ENCODE assay signal across 12 cellular contexts in the genomic region with DNA sequence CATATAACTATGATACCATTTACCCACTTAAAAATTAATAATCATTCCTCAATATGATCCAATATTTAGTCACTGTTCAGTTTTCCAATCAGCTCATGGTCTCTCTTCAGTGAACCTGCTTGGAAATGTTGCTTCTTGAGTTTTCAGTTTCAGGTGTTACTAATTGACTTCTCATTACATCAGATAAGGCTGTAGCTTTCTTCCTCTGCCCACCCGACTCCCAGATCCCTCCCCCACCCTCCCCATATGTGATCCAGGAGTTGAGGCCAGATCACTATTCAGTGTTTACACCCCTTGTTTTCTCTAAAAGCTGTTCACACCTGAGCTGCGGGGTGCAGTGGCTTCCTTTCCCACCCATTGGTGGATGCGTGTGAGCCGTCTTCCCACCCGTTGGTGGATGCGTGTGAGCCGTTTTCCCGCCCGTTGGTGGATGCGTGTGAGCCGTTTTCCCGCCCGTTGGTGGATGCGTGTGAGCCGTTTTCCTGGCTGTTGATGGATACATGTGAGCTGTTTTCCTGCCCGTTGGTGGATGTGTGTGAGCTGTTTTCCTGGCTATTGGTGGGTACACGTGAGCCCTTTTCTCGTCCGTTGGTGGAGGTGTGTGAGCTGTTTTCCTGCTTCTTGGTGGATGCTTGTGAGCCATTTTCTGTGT. TPM values are rescaled to one million over a fixed set of nuclear protein-coding genes. Genes with fewer than 3 reads are reported as not detected.
A peak's percentile ranks its signal among the peaks of the same experiment; 100 is the strongest.
DNase-seq lines count a peak whose midpoint lies in the region; ATAC-seq, FAIRE-seq and TF ChIP-seq lines count a peak whose summit lies in the region.
"Had no signal": no experiment of that assay in that cellular context is flagged by ENCODE, and none has a peak within 500 bp of the region (broad histone marks: within the 10 kb centered on the region; RNA-seq: fewer than 3 reads in every experiment).

No MANE protein-coding gene starts in this region.

- no peaks in the 10 kb centered on the region for H3K27me3 ChIP-seq in duodenal mucosa (ENCODE audit: control insufficient read depth in 1 of 2, insufficient read depth in 2 of 2, low read length in 2 of 2)
- no peaks in the 10 kb centered on the region; a peak in 1 of 5 replicates for H3K27me3 ChIP-seq in HepG2 (ENCODE audit: control insufficient read depth in 1 of 2, insufficient read depth in 2 of 2, low read length in 2 of 2)
- H3K27me3 ChIP-seq: MG63 had no signal

- CTCF ChIA-PET in RWPE1 (lab: Yijun Ruan, JAX) (interaction anchor here (0.6 kb wide), 2 partner anchors 86 to 736 kb away, joined by 3 to 4 read pairs; no protein-coding TSS in a partner anchor), HepG2 (lab: Yijun Ruan, JAX; ENCODE audit: low intra/inter-chr PET ratio, low total read pairs) (no interaction called here)

- DNase-seq in activated CD4-positive, alpha-beta T cell treated with anti-CD3 and anti-CD28 coated beads, Interleukin-2, amount 10 ng/mL, durations not matched to agents 24 days and 14 days: no peak
- DNase-seq in activated CD4-positive, alpha-beta T cell treated with anti-CD3 and anti-CD28 coated beads, Interleukin-2, amount 50 U/mL, for 1 hour: no peak
- no peak for DNase-seq in RWPE1 (ENCODE audit: low spot score)
- no peak for DNase-seq in HepG2 (ENCODE audit: low spot score)
- DNase-seq in iPS-NIHi11 (ENCODE audit: low spot score): no peak
- DNase-seq in NCI-H748 (lab: John Stamatoyannopoulos, UW; ENCODE audit: unreplicated experiment): no peak
- DNase-seq: left ventricle myocardium superior, MG63 had no signal

- H3K4me1 ChIP-seq in duodenal mucosa (ENCODE audit: control insufficient read depth in 1 of 2, insufficient read depth in 2 of 2, low read length in 2 of 2) (peaks cover 0 to 29% of the 10 kb centered on the region in 2 donors), HepG2 (ENCODE audit: insufficient read depth, low read length) (peaks cover 21% of the 10 kb centered on the region)
- H3K4me1 ChIP-seq: prostate gland had no signal

- no peak for FAIRE-seq in HepG2 (lab: Jason Lieb, UNC)
- FAIRE-seq: A549 had no signal

- peaks cover 11% of the 10 kb centered on the region for H3K79me2 ChIP-seq in HepG2 (ENCODE audit: insufficient read depth, low read length)

- H3K27ac ChIP-seq in RWPE1 (peak overlapping the region; percentile 41; the same call in 1 of the 2 replicates), duodenal mucosa (ENCODE audit: low read depth, low read length) (peak overlapping the region; percentile 54), skin epidermis (peak overlapping the region in 11 of 21 experiments; percentile 14 to 97 (median 71)), HepG2 (ENCODE audit: extremely low read length, insufficient read depth, low read length) (no peak overlapping the region)
- H3K27ac ChIP-seq: A549, prostate gland had no signal

- no peaks in the 10 kb centered on the region for H3K27me3 Mint-ChIP-seq in activated CD4-positive, alpha-beta T cell treated with anti-CD3 and anti-CD28 coated beads, Interleukin-2, amount 10 ng/mL, durations not matched to agents 24 days and 14 days

- H3K4me3 ChIP-seq in duodenal mucosa (ENCODE audit: low read depth in 1 of 2, low read length in 2 of 2) (no peak overlapping the region), skin epidermis (no peak overlapping the region), HepG2 (replicated peaks in 1 of 3; ENCODE audit: insufficient read depth in 1 of 3, low read depth in 2 of 3, low read length in 3 of 3) (no peak overlapping the region)
- H3K4me3 ChIP-seq: A549, MG63, prostate gland had no signal

- TF ChIP-seq CTCF in RWPE1 (conservative IDR thresholded peaks at IDR 0.05; ENCODE audit: low read depth) (no peak), HepG2 (CRISPR knock-in tag; IDR thresholded peaks at IDR 0.05) (no peak)

- no TSS peak for BruUV-seq in HepG2 (replicated peaks; lab: Mats Ljungman, UMichigan)

- WGBS in HepG2 (ENCODE audit: low lambda C conversion rate): 81% methylated on average over 19 of the region's 19 CpGs

- no peak for ATAC-seq in HepG2
- ATAC-seq: A549, left ventricle myocardium superior had no signal

- peak overlapping the region; percentile 73 for H3K4me3 Mint-ChIP-seq in activated CD4-positive, alpha-beta T cell treated with anti-CD3 and anti-CD28 coated beads, Interleukin-2, amount 10 ng/mL, durations not matched to agents 24 days and 14 days

- no peak overlapping the region for H2AFZ ChIP-seq in HepG2 (ENCODE audit: low read length)

- peaks cover 16% of the 10 kb centered on the region for H3K36me3 Mint-ChIP-seq in activated CD4-positive, alpha-beta T cell treated with anti-CD3 and anti-CD28 coated beads, Interleukin-2, amount 10 ng/mL, durations not matched to agents 24 days and 14 days (ENCODE audit: low read depth)

- no peak overlapping the region for H3K4me2 ChIP-seq in HepG2 (ENCODE audit: low read depth, low read length)
- H3K4me2 ChIP-seq: A549 had no signal

- intact Hi-C loops in activated CD4-positive, alpha-beta T cell treated with anti-CD3 and anti-CD28 coated beads, Interleukin-2, amount 10 ng/mL, durations not matched to agents 24 days and 14 days (cut with micrococcal nuclease): loop anchor here (1.0 to 5.0 kb wide), 4 partner anchors 11 to 83 kb away; a partner anchor contains a TSS
- intact Hi-C loops in HepG2 (cut with micrococcal nuclease; ENCODE audit: unreplicated experiment): no loop called here

- POLR2A ChIA-PET in RWPE1 (lab: Yijun Ruan, JAX; ENCODE audit: low non-redundant PET): interaction anchor here (1.1 kb wide), 1 partner anchor 17 kb away, joined by 4 read pairs; a partner anchor contains a TSS
- POLR2A ChIA-PET in HepG2 (lab: Yijun Ruan, JAX): interaction anchor here (1.1 kb wide), 1 partner anchor 43 kb away, joined by 4 read pairs; a partner anchor contains a TSS

- TF ChIP-seq EP300 in HepG2 (IDR thresholded peaks at IDR 0.05; ENCODE audit: low read depth in 2 of 2, low read length in 2 of 2) (no peak), HepG2 (CRISPR knock-in tag; IDR thresholded peaks at IDR 0.05; ENCODE audit: borderline replicate concordance) (no peak)

- no peak for TF ChIP-seq POLR2A in HepG2 (IDR thresholded peaks at IDR 0.05; ENCODE audit: insufficient read depth in 1 of 2, low read depth in 2 of 2, low read length in 2 of 2)

- no peak for TF ChIP-seq RAD21 in HepG2 (CRISPR knock-in tag; IDR thresholded peaks at IDR 0.05)

- H4K20me1 ChIP-seq in HepG2 (ENCODE audit: insufficient read depth, low read length): no peaks in the 10 kb centered on the region

- H3K4me1 Mint-ChIP-seq in activated CD4-positive, alpha-beta T cell treated with anti-CD3 and anti-CD28 coated beads, Interleukin-2, amount 10 ng/mL, durations not matched to agents 24 days and 14 days: peaks cover 44% of the 10 kb centered on the region

- peak overlapping the region; percentile 96 for H3K27ac Mint-ChIP-seq in activated CD4-positive, alpha-beta T cell treated with anti-CD3 and anti-CD28 coated beads, Interleukin-2, amount 10 ng/mL, durations not matched to agents 24 days and 14 days

- H3K9me3 Mint-ChIP-seq in activated CD4-positive, alpha-beta T cell treated with anti-CD3 and anti-CD28 coated beads, Interleukin-2, amount 10 ng/mL, durations not matched to agents 24 days and 14 days: no peaks in the 10 kb centered on the region

- H3K36me3 ChIP-seq in duodenal mucosa (ENCODE audit: control insufficient read depth in 1 of 2, insufficient read depth in 2 of 2, low read length in 2 of 2): peaks cover 0 to 10% of the 10 kb centered on the region in 2 donors
- H3K36me3 ChIP-seq in HepG2 (replicated peaks in 1 of 2; ENCODE audit: control insufficient read depth in 1 of 2, insufficient read depth in 2 of 2, low read length in 2 of 2): 0 out of 5 replicates have a peak, but pooled peaks cover 0 to 2% of the 10 kb centered on the region in 2 experiments
- H3K36me3 ChIP-seq: prostate gland had no signal

- H3K9ac ChIP-seq in duodenal mucosa (ENCODE audit: low read depth in 1 of 2, low read length in 2 of 2) (no peak overlapping the region), HepG2 (ENCODE audit: insufficient read depth, low read depth, low read length) (no peak overlapping the region)

- H3K9me3 ChIP-seq in duodenal mucosa (ENCODE audit: control insufficient read depth in 1 of 2, low read length in 2 of 2) (no peaks in the 10 kb centered on the region), HepG2 (ENCODE audit: low read length) (no peaks in the 10 kb centered on the region)
- H3K9me3 ChIP-seq: A549, MG63, prostate gland had no signal

- in situ Hi-C loops in HepG2 (cut with HindIII; ENCODE audit: extremely low pct_ligation_motif_present, low pct_unique_long_range_greater_than_20kb): no loop called here

RNA-seq across cellular contexts. Expression of a gene that starts 3.2 kb away (rescaled TPM):
- total RNA-seq in activated CD4-positive, alpha-beta T cell treated with anti-CD3 and anti-CD28 coated beads, Interleukin-2, amount 10 ng/mL, durations not matched to agents 24 days and 14 days: 66.8 and 68.1 TPM in 2 replicates
- total RNA-seq in HepG2 (2016; rRNA removed; fragmentation: Illumina TruSeq; extraction: Trizol): 29.9 and 42.0 TPM in 2 replicates
- total RNA-seq in HepG2 (2016; cell fraction: cytosol; rRNA removed; fragmentation: Illumina TruSeq; extraction: Trizol; ENCODE audit: low read depth): 13.1 and 13.6 TPM in 2 replicates
- 29.5 and 43.2 TPM in 2 replicates for total RNA-seq in HepG2 (2016; cell fraction: insoluble cytoplasmic fraction; rRNA removed; fragmentation: Illumina TruSeq; extraction: Trizol)
- 15.1 and 15.4 TPM in 2 replicates for total RNA-seq in HepG2 (2016; cell fraction: membrane; rRNA removed; fragmentation: Illumina TruSeq; extraction: Trizol)
- total RNA-seq in HepG2 (2016; cell fraction: nucleus; rRNA removed; fragmentation: Illumina TruSeq; extraction: Trizol): 38.2 and 45.9 TPM in 2 replicates
- polyA plus RNA-seq in HepG2 (2011; rRNA removed): 103 and 108 TPM in 2 replicates
- 54.2 and 75.0 TPM in 2 replicates for polyA plus RNA-seq in HepG2 (2011; cell fraction: cytosol; rRNA removed)
- polyA plus RNA-seq in HepG2 (2011; cell fraction: nucleus; rRNA removed): 687 and 805 TPM in 2 replicates
- polyA plus RNA-seq in HepG2 (2012): 46.2 and 51.2 TPM in 2 replicates
- 10.8 and 11.1 TPM in 2 replicates for polyA plus RNA-seq in HepG2 (2016; cell fraction: cytosol; fragmentation: Illumina TruSeq; extraction: Trizol; ENCODE audit: low read depth)
- 40.2 and 42.5 TPM in 2 replicates for polyA plus RNA-seq in HepG2 (2016; cell fraction: insoluble cytoplasmic fraction; fragmentation: Illumina TruSeq; extraction: Trizol; ENCODE audit: low read depth)
- polyA plus RNA-seq in HepG2 (2016; cell fraction: membrane; fragmentation: Illumina TruSeq; extraction: Trizol; ENCODE audit: low read depth): 12.8 and 14.3 TPM in 2 replicates
- polyA plus RNA-seq in HepG2 (2016; cell fraction: nucleus; fragmentation: Illumina TruSeq; extraction: Trizol; ENCODE audit: insufficient read depth, low read depth): 225 and 242 TPM in 2 replicates
- polyA minus RNA-seq in HepG2 (2011; rRNA and poly(A)+ RNA removed; ENCODE audit: low replicate concordance): 80.2 and 80.5 TPM in 2 replicates
- polyA minus RNA-seq in HepG2 (2011; cell fraction: cytosol; rRNA and poly(A)+ RNA removed): 17.3 and 18.7 TPM in 2 replicates
- 62.7 and 86.9 TPM in 2 replicates for polyA minus RNA-seq in HepG2 (2011; cell fraction: nucleus; rRNA and poly(A)+ RNA removed)

RNA-seq across cellular contexts. Expression of a gene that starts 11.7 kb away (rescaled TPM):
- total RNA-seq in activated CD4-positive, alpha-beta T cell treated with anti-CD3 and anti-CD28 coated beads, Interleukin-2, amount 10 ng/mL, durations not matched to agents 24 days and 14 days: 9.3 and 9.4 TPM in 2 replicates
- 0.49 and 0.52 TPM in 2 replicates for total RNA-seq in HepG2 (2016; rRNA removed; fragmentation: Illumina TruSeq; extraction: Trizol)
- total RNA-seq in HepG2 (2016; cell fraction: cytosol; rRNA removed; fragmentation: Illumina TruSeq; extraction: Trizol; ENCODE audit: low read depth): not detected in 2 replicates
- 0.49 and 0.54 TPM in 2 replicates for total RNA-seq in HepG2 (2016; cell fraction: insoluble cytoplasmic fraction; rRNA removed; fragmentation: Illumina TruSeq; extraction: Trizol)
- 0.12 TPM in 1 of 2 replicates, not detected in the other for total RNA-seq in HepG2 (2016; cell fraction: membrane; rRNA removed; fragmentation: Illumina TruSeq; extraction: Trizol)
- total RNA-seq in HepG2 (2016; cell fraction: nucleus; rRNA removed; fragmentation: Illumina TruSeq; extraction: Trizol): 0.41 and 0.78 TPM in 2 replicates
- 0.77 and 1.1 TPM in 2 replicates for polyA plus RNA-seq in HepG2 (2011; rRNA removed)
- 0.56 and 0.72 TPM in 2 replicates for polyA plus RNA-seq in HepG2 (2011; cell fraction: cytosol; rRNA removed)
- polyA plus RNA-seq in HepG2 (2011; cell fraction: nucleus; rRNA removed): 3.9 and 4.7 TPM in 2 replicates
- 1.2 and 1.4 TPM in 2 replicates for polyA plus RNA-seq in HepG2 (2012)
- polyA plus RNA-seq in HepG2 (2016; cell fraction: cytosol; fragmentation: Illumina TruSeq; extraction: Trizol; ENCODE audit: low read depth): 0.16 TPM in 2 replicates
- 0.50 and 0.56 TPM in 2 replicates for polyA plus RNA-seq in HepG2 (2016; cell fraction: insoluble cytoplasmic fraction; fragmentation: Illumina TruSeq; extraction: Trizol; ENCODE audit: low read depth)
- polyA plus RNA-seq in HepG2 (2016; cell fraction: membrane; fragmentation: Illumina TruSeq; extraction: Trizol; ENCODE audit: low read depth): 0.11 TPM in 1 of 2 replicates, not detected in the other
- polyA plus RNA-seq in HepG2 (2016; cell fraction: nucleus; fragmentation: Illumina TruSeq; extraction: Trizol; ENCODE audit: insufficient read depth, low read depth): 2.0 and 2.2 TPM in 2 replicates
- 1.7 TPM in 1 of 2 replicates, not detected in the other for polyA minus RNA-seq in HepG2 (2011; rRNA and poly(A)+ RNA removed; ENCODE audit: low replicate concordance)
- polyA minus RNA-seq in HepG2 (2011; cell fraction: cytosol; rRNA and poly(A)+ RNA removed): not detected in 2 replicates
- polyA minus RNA-seq in HepG2 (2011; cell fraction: nucleus; rRNA and poly(A)+ RNA removed): 0.99 and 1.2 TPM in 2 replicates

RNA-seq across cellular contexts. Expression of a gene that starts 17.6 kb away (rescaled TPM):
- 64.3 and 66.3 TPM in 2 replicates for total RNA-seq in activated CD4-positive, alpha-beta T cell treated with anti-CD3 and anti-CD28 coated beads, Interleukin-2, amount 10 ng/mL, durations not matched to agents 24 days and 14 days
- total RNA-seq in HepG2 (2016; rRNA removed; fragmentation: Illumina TruSeq; extraction: Trizol): 195 and 233 TPM in 2 replicates
- total RNA-seq in HepG2 (2016; cell fraction: cytosol; rRNA removed; fragmentation: Illumina TruSeq; extraction: Trizol; ENCODE audit: low read depth): 58.3 and 60.5 TPM in 2 replicates
- 200 and 225 TPM in 2 replicates for total RNA-seq in HepG2 (2016; cell fraction: insoluble cytoplasmic fraction; rRNA removed; fragmentation: Illumina TruSeq; extraction: Trizol)
- total RNA-seq in HepG2 (2016; cell fraction: membrane; rRNA removed; fragmentation: Illumina TruSeq; extraction: Trizol): 81.4 and 88.8 TPM in 2 replicates
- 65.2 and 65.6 TPM in 2 replicates for total RNA-seq in HepG2 (2016; cell fraction: nucleus; rRNA removed; fragmentation: Illumina TruSeq; extraction: Trizol)
- 26.4 and 32.7 TPM in 2 replicates for polyA plus RNA-seq in HepG2 (2011; rRNA removed)
- polyA plus RNA-seq in HepG2 (2011; cell fraction: cytosol; rRNA removed): 39.1 and 41.3 TPM in 2 replicates
- 37.3 and 39.0 TPM in 2 replicates for polyA plus RNA-seq in HepG2 (2011; cell fraction: nucleus; rRNA removed)
- 79.9 and 84.4 TPM in 2 replicates for polyA plus RNA-seq in HepG2 (2012)
- polyA plus RNA-seq in HepG2 (2016; cell fraction: cytosol; fragmentation: Illumina TruSeq; extraction: Trizol; ENCODE audit: low read depth): 60.4 and 63.0 TPM in 2 replicates
- 218 and 228 TPM in 2 replicates for polyA plus RNA-seq in HepG2 (2016; cell fraction: insoluble cytoplasmic fraction; fragmentation: Illumina TruSeq; extraction: Trizol; ENCODE audit: low read depth)
- polyA plus RNA-seq in HepG2 (2016; cell fraction: membrane; fragmentation: Illumina TruSeq; extraction: Trizol; ENCODE audit: low read depth): 63.2 and 68.6 TPM in 2 replicates
- polyA plus RNA-seq in HepG2 (2016; cell fraction: nucleus; fragmentation: Illumina TruSeq; extraction: Trizol; ENCODE audit: insufficient read depth, low read depth): 101 and 107 TPM in 2 replicates
- 32.0 and 52.6 TPM in 2 replicates for polyA minus RNA-seq in HepG2 (2011; rRNA and poly(A)+ RNA removed; ENCODE audit: low replicate concordance)
- polyA minus RNA-seq in HepG2 (2011; cell fraction: cytosol; rRNA and poly(A)+ RNA removed): 27.8 and 30.0 TPM in 2 replicates
- polyA minus RNA-seq in HepG2 (2011; cell fraction: nucleus; rRNA and poly(A)+ RNA removed): 8.9 and 9.3 TPM in 2 replicates

RNA-seq across cellular contexts. Expression of a gene that starts 32.9 kb away (rescaled TPM):
- 43.6 and 46.6 TPM in 2 replicates for total RNA-seq in activated CD4-positive, alpha-beta T cell treated with anti-CD3 and anti-CD28 coated beads, Interleukin-2, amount 10 ng/mL, durations not matched to agents 24 days and 14 days
- total RNA-seq in HepG2 (2016; rRNA removed; fragmentation: Illumina TruSeq; extraction: Trizol): 60.4 and 64.2 TPM in 2 replicates
- 57.8 and 71.7 TPM in 2 replicates for total RNA-seq in HepG2 (2016; cell fraction: cytosol; rRNA removed; fragmentation: Illumina TruSeq; extraction: Trizol; ENCODE audit: low read depth)
- total RNA-seq in HepG2 (2016; cell fraction: insoluble cytoplasmic fraction; rRNA removed; fragmentation: Illumina TruSeq; extraction: Trizol): 67.9 and 76.3 TPM in 2 replicates
- 58.7 and 70.4 TPM in 2 replicates for total RNA-seq in HepG2 (2016; cell fraction: membrane; rRNA removed; fragmentation: Illumina TruSeq; extraction: Trizol)
- total RNA-seq in HepG2 (2016; cell fraction: nucleus; rRNA removed; fragmentation: Illumina TruSeq; extraction: Trizol): 36.8 and 40.4 TPM in 2 replicates
- 27.5 and 29.3 TPM in 2 replicates for polyA plus RNA-seq in HepG2 (2011; rRNA removed)
- 32.4 and 52.6 TPM in 2 replicates for polyA plus RNA-seq in HepG2 (2011; cell fraction: cytosol; rRNA removed)
- 38.8 and 43.2 TPM in 2 replicates for polyA plus RNA-seq in HepG2 (2011; cell fraction: nucleus; rRNA removed)
- 14.1 and 20.9 TPM in 2 replicates for polyA plus RNA-seq in HepG2 (2012)
- 45.1 and 62.7 TPM in 2 replicates for polyA plus RNA-seq in HepG2 (2016; cell fraction: cytosol; fragmentation: Illumina TruSeq; extraction: Trizol; ENCODE audit: low read depth)
- 61.9 and 62.9 TPM in 2 replicates for polyA plus RNA-seq in HepG2 (2016; cell fraction: insoluble cytoplasmic fraction; fragmentation: Illumina TruSeq; extraction: Trizol; ENCODE audit: low read depth)
- 48.7 and 50.0 TPM in 2 replicates for polyA plus RNA-seq in HepG2 (2016; cell fraction: membrane; fragmentation: Illumina TruSeq; extraction: Trizol; ENCODE audit: low read depth)
- polyA plus RNA-seq in HepG2 (2016; cell fraction: nucleus; fragmentation: Illumina TruSeq; extraction: Trizol; ENCODE audit: insufficient read depth, low read depth): 39.1 and 50.6 TPM in 2 replicates
- polyA minus RNA-seq in HepG2 (2011; rRNA and poly(A)+ RNA removed; ENCODE audit: low replicate concordance): 5.1 and 15.7 TPM in 2 replicates
- 4.8 and 6.5 TPM in 2 replicates for polyA minus RNA-seq in HepG2 (2011; cell fraction: cytosol; rRNA and poly(A)+ RNA removed)
- 34.6 and 37.3 TPM in 2 replicates for polyA minus RNA-seq in HepG2 (2011; cell fraction: nucleus; rRNA and poly(A)+ RNA removed)

RNA-seq across cellular contexts. Expression of a gene that starts 33.7 kb away (rescaled TPM):
- not detected in 2 replicates for total RNA-seq in activated CD4-positive, alpha-beta T cell treated with anti-CD3 and anti-CD28 coated beads, Interleukin-2, amount 10 ng/mL, durations not matched to agents 24 days and 14 days
- not detected in 2 replicates for total RNA-seq in HepG2 (2016; rRNA removed; fragmentation: Illumina TruSeq; extraction: Trizol)
- total RNA-seq in HepG2 (2016; cell fraction: cytosol; rRNA removed; fragmentation: Illumina TruSeq; extraction: Trizol; ENCODE audit: low read depth): not detected in 2 replicates
- total RNA-seq in HepG2 (2016; cell fraction: insoluble cytoplasmic fraction; rRNA removed; fragmentation: Illumina TruSeq; extraction: Trizol): not detected in 2 replicates
- not detected in 2 replicates for total RNA-seq in HepG2 (2016; cell fraction: membrane; rRNA removed; fragmentation: Illumina TruSeq; extraction: Trizol)
- not detected in 2 replicates for total RNA-seq in HepG2 (2016; cell fraction: nucleus; rRNA removed; fragmentation: Illumina TruSeq; extraction: Trizol)
- polyA plus RNA-seq in HepG2 (2011; rRNA removed): not detected in 2 replicates
- polyA plus RNA-seq in HepG2 (2011; cell fraction: cytosol; rRNA removed): not detected in 2 replicates
- not detected in 2 replicates for polyA plus RNA-seq in HepG2 (2011; cell fraction: nucleus; rRNA removed)
- 2.9 and 4.1 TPM in 2 replicates for polyA plus RNA-seq in HepG2 (2012)
- polyA plus RNA-seq in HepG2 (2016; cell fraction: cytosol; fragmentation: Illumina TruSeq; extraction: Trizol; ENCODE audit: low read depth): not detected in 2 replicates
- polyA plus RNA-seq in HepG2 (2016; cell fraction: insoluble cytoplasmic fraction; fragmentation: Illumina TruSeq; extraction: Trizol; ENCODE audit: low read depth): not detected in 2 replicates
- not detected in 2 replicates for polyA plus RNA-seq in HepG2 (2016; cell fraction: membrane; fragmentation: Illumina TruSeq; extraction: Trizol; ENCODE audit: low read depth)
- polyA plus RNA-seq in HepG2 (2016; cell fraction: nucleus; fragmentation: Illumina TruSeq; extraction: Trizol; ENCODE audit: insufficient read depth, low read depth): not detected in 2 replicates
- polyA minus RNA-seq in HepG2 (2011; rRNA and poly(A)+ RNA removed; ENCODE audit: low replicate concordance): not detected in 2 replicates
- not detected in 2 replicates for polyA minus RNA-seq in HepG2 (2011; cell fraction: cytosol; rRNA and poly(A)+ RNA removed)
- not detected in 2 replicates for polyA minus RNA-seq in HepG2 (2011; cell fraction: nucleus; rRNA and poly(A)+ RNA removed)
- total RNA-seq: left ventricle myocardium superior had no signal
